ENCODE assay signal across 16 cellular contexts in genomic region chr18:2494921-2495320, GRCh38.
DNase-seq lines count a peak whose midpoint lies in the region; ATAC-seq and TF ChIP-seq lines count a peak whose summit lies in the region.
"Had no signal": no experiment of that assay in that cellular context is flagged by ENCODE, and none has a peak within 500 bp of the region (broad histone marks: within the 10 kb centered on the region; RNA-seq: fewer than 3 reads in every experiment).

No MANE protein-coding gene starts in this region.

- no peak overlapping the region for H3K4me3 Mint-ChIP-seq in nephron progenitor cell
- no peak overlapping the region for H3K4me3 Mint-ChIP-seq in chondrocyte (ENCODE audit: unreplicated experiment)
- H3K4me3 Mint-ChIP-seq: B cell; CD4-positive, alpha-beta T cell had no signal

- peaks cover 3% of the 10 kb centered on the region for H3K9me3 Mint-ChIP-seq in nephron progenitor cell
- no peaks in the 10 kb centered on the region for H3K9me3 Mint-ChIP-seq in chondrocyte (ENCODE audit: low read depth)
- H3K9me3 Mint-ChIP-seq: CD4-positive, alpha-beta T cell had no signal

- TF ChIP-seq POLR2A in GM18505 (IDR thresholded peaks at IDR 0.05; ENCODE audit: borderline replicate concordance, extremely low read depth, insufficient read depth, insufficient read length), result no peak

- ATAC-seq in GM18505 (IDR thresholded peaks at IDR 0.05; ENCODE audit: unreplicated experiment) (no peak), GM19467 (IDR thresholded peaks at IDR 0.05; ENCODE audit: unreplicated experiment) (no peak)
- ATAC-seq: HepG2 had no signal

- peak; percentile 47 for DNase-seq in HT1080 (ENCODE audit: low read depth)
- peak; percentile 83 for DNase-seq in RPMI7951 (ENCODE audit: low read depth)
- peak; percentile 77 for DNase-seq in astrocyte of the spinal cord (ENCODE audit: low read depth, low spot score)
- no peak for DNase-seq in nephron progenitor cell
- no peak for DNase-seq in chondrocyte (ENCODE audit: low spot score)
- DNase-seq in LoVo (ENCODE audit: low spot score), result no peak
- DNase-seq: C1 segment of cervical spinal cord; Calu3; CD4-positive, alpha-beta T cell; DMS 273 treated with DMSO at 0.1 percent for 48 hours; GOT3 had no signal

- H3K4me1 Mint-ChIP-seq in nephron progenitor cell, result peaks cover 39% of the 10 kb centered on the region
- no peaks in the 10 kb centered on the region for H3K4me1 Mint-ChIP-seq in chondrocyte (ENCODE audit: low read depth)
- H3K4me1 Mint-ChIP-seq: B cell had no signal

- H3K27ac Mint-ChIP-seq in nephron progenitor cell, result peak overlapping the region; percentile 53
- no peak overlapping the region for H3K27ac Mint-ChIP-seq in chondrocyte (ENCODE audit: unreplicated experiment)
- H3K27ac Mint-ChIP-seq: B cell; CD4-positive, alpha-beta T cell had no signal

- H3K4me3 ChIP-seq in astrocyte of the spinal cord (ENCODE audit: low read depth, low read length), result no peak overlapping the region
- H3K4me3 ChIP-seq: HAP-1 had no signal

- TF ChIP-seq CTCF in astrocyte of the spinal cord (IDR thresholded peaks at IDR 0.05; ENCODE audit: low read depth, low read length) (no peak), nephron progenitor cell (IDR thresholded peaks at IDR 0.05) (no peak), chondrocyte (IDR thresholded peaks at IDR 0.05) (no peak)

- no peaks in the 10 kb centered on the region for H3K27me3 Mint-ChIP-seq in nephron progenitor cell (ENCODE audit: low read depth, poor library complexity)
- no peaks in the 10 kb centered on the region for H3K27me3 Mint-ChIP-seq in chondrocyte (ENCODE audit: low read depth)

- in situ Hi-C loops in astrocyte of the spinal cord (cut with HindIII; ENCODE audit: low sequenced_read_pairs), result no loop called here

- H3K36me3 Mint-ChIP-seq in nephron progenitor cell (ENCODE audit: low read depth) (no peaks in the 10 kb centered on the region), chondrocyte (ENCODE audit: low read depth) (no peaks in the 10 kb centered on the region)

Comparison
In these comparisons a context has a peak if more than half of its experiments do, and no peak if none do; other contexts are left out.
1. DNase-seq: peak in HT1080 (single experiment), RPMI7951 (single experiment) and astrocyte of the spinal cord (single experiment); none in nephron progenitor cell (single experiment), chondrocyte (single experiment) and LoVo (single experiment).